In the genomic region with DNA sequence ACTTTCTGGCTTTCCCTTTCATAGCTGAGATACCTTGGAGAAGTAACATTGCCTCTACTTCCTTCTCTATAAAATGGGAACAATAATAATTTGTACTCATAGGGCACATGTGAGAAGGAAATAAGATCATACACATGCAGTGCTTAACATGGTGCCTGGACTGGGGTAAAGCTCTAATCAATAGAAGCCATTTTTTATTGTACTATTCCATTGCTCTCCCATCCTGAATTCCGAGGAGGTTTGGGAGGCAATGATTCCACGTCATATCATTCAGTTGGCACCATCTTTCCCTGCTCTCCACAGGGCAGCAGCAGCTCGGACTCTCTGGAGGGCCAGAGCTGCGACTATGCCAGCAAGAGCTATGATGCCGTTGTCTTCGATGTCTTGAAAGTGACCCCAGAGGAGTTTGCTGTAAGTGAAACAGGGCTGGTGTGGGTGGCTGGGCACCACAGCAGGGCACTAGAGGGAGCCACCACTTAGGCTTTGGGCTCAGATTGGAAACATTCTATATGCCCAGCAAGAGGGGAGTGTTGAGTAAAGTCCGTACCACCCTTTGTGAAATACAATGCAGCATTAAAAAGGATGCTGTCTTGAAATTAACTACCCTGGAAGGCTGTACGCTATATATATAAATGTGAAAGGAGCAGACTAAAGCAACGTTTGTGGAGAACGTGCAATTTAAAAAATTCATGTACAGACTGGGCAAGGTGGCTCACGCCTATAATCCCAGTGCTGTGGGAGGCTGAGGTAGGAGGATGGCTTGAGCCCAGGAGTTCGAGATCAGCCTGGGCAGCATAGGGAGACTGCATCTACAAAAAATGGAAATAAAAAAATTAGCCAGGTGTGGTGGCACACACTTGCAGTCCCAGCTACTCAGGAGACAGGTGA, we compare ENCODE assay signal across 8 cellular contexts. TPM values are rescaled to one million over a fixed set of nuclear protein-coding genes. Genes with fewer than 3 reads are reported as not detected.
DNase-seq lines count a peak whose midpoint lies in the region; ATAC-seq and TF ChIP-seq lines count a peak whose summit lies in the region.

No MANE protein-coding gene starts in this region.

- no peaks in the 10 kb centered on the region for H3K27me3 Mint-ChIP-seq in Caco-2 (ENCODE audit: insufficient read depth, unreplicated experiment)

- no TSS peak for BruUV-seq in Caco-2 (replicated peaks; lab: Mats Ljungman, UMichigan)

- no peak overlapping the region for H3K9ac ChIP-seq in skeletal muscle satellite cell (ENCODE audit: low read depth, low read length)

- POLR2A ChIA-PET in Caco-2 (lab: Charles Lee) = no interaction called here

- H3K36me3 ChIP-seq in Caco-2 (ENCODE audit: control insufficient read depth, insufficient read depth, low read length) = peaks cover 3% of the 10 kb centered on the region
- H3K36me3 ChIP-seq in SJSA1 = no peaks in the 10 kb centered on the region
- H3K36me3 ChIP-seq in adrenal gland (replicated peaks in 1 of 2) = no peaks in the 10 kb centered on the region
- no peaks in the 10 kb centered on the region for H3K36me3 ChIP-seq in skeletal muscle satellite cell (ENCODE audit: insufficient read depth, low read length)

- peaks cover 10% of the 10 kb centered on the region for H3K4me1 Mint-ChIP-seq in Caco-2 (ENCODE audit: low read depth, unreplicated experiment)

- H3K27ac ChIP-seq in SJSA1 = no peak overlapping the region
- H3K27ac ChIP-seq in adrenal gland = no peak overlapping the region
- no peak overlapping the region for H3K27ac ChIP-seq in right cardiac atrium (ENCODE audit: low read length)

- no peak overlapping the region for H3K4me3 Mint-ChIP-seq in Caco-2 (ENCODE audit: unreplicated experiment)

- CTCF ChIA-PET in Caco-2 (lab: Charles Lee) = interaction anchor here (0.5 to 1.3 kb wide), 6 partner anchors 101 to 307 kb away, joined by 3 to 8 read pairs (median 3); no protein-coding TSS in a partner anchor

- WGBS in adrenal gland, 4 donors = 61 to 70% (median 65%) methylated on average over 12 of the region's 12 CpGs
- 71% methylated on average over 12 of the region's 12 CpGs for WGBS in right cardiac atrium

- peak; percentile 67 to 79 for TF ChIP-seq CTCF in Caco-2 (IDR thresholded peaks at IDR 0.05; ENCODE audit: insufficient read depth in 1 of 2, low read depth in 1 of 2, low read length in 1 of 2, severe bottlenecking in 1 of 2, unreplicated experiment in 1 of 2)
- peak; percentile 63 to 83 (median 80) for TF ChIP-seq CTCF in adrenal gland (IDR thresholded peaks at IDR 0.05)

- H3K4me2 ChIP-seq in skeletal muscle satellite cell (ENCODE audit: low read length) = peak overlapping the region; percentile 60

- no peak overlapping the region for H3K27ac Mint-ChIP-seq in Caco-2 (ENCODE audit: unreplicated experiment)

- ATAC-seq in right cardiac atrium (peak; percentile 79 to 81), GM21381 (IDR thresholded peaks at IDR 0.05; ENCODE audit: unreplicated experiment) (no peak), HG03342 (IDR thresholded peaks at IDR 0.05; ENCODE audit: unreplicated experiment) (no peak)

- H3K4me1 ChIP-seq in Caco-2 (no peaks in the 10 kb centered on the region; the same call in 1 of the 2 replicates), SJSA1 (replicated peaks) (peaks cover 4% of the 10 kb centered on the region; the same call in 1 of the 2 replicates), adrenal gland (replicated peaks in 1 of 2) (no peaks in the 10 kb centered on the region), right cardiac atrium (ENCODE audit: control insufficient read depth, insufficient read depth, low read length) (peaks cover 3% of the 10 kb centered on the region), skeletal muscle satellite cell (ENCODE audit: control insufficient read depth, insufficient read depth, low read length) (peaks cover 2% of the 10 kb centered on the region)

- no peaks in the 10 kb centered on the region for H3K9me3 Mint-ChIP-seq in Caco-2 (ENCODE audit: unreplicated experiment)

- H3K27me3 ChIP-seq in Caco-2 (replicated peaks; ENCODE audit: control insufficient read depth, insufficient read depth, low read length) (no peaks in the 10 kb centered on the region), SJSA1 (replicated peaks) (no peaks in the 10 kb centered on the region), adrenal gland (no peaks in the 10 kb centered on the region), right cardiac atrium (ENCODE audit: control insufficient read depth, insufficient read depth) (no peaks in the 10 kb centered on the region), skeletal muscle satellite cell (ENCODE audit: control insufficient read depth, insufficient read depth, low read length) (peaks cover 4% of the 10 kb centered on the region)

- no peaks in the 10 kb centered on the region for H3K9me3 ChIP-seq in Caco-2
- no peaks in the 10 kb centered on the region for H3K9me3 ChIP-seq in SJSA1 (replicated peaks)
- H3K9me3 ChIP-seq in adrenal gland (replicated peaks in 1 of 3) = no peaks in the 10 kb centered on the region
- H3K9me3 ChIP-seq in right cardiac atrium (ENCODE audit: control insufficient read depth, low read length) = no peaks in the 10 kb centered on the region
- H3K9me3 ChIP-seq in skeletal muscle satellite cell (replicated peaks; ENCODE audit: low read length) = no peaks in the 10 kb centered on the region

- peaks cover 13% of the 10 kb centered on the region for H3K36me3 Mint-ChIP-seq in Caco-2 (ENCODE audit: insufficient read depth, unreplicated experiment)

- intact Hi-C loops in Caco-2 (cut with micrococcal nuclease; ENCODE audit: unreplicated experiment) (loop anchor here (1.0 to 5.0 kb wide), 4 partner anchors 19 to 234 kb away; no protein-coding TSS in a partner anchor), adrenal gland (cut with DNase I) (no loop called here), right cardiac atrium (cut with DNase I) (loop anchor here in 1 of 4 donors (5.0 kb wide), 1 partner anchor 232 kb away; no protein-coding TSS in a partner anchor)

- no peak for TF ChIP-seq POLR2A in adrenal gland (IDR thresholded peaks at IDR 0.05)

- H3K4me3 ChIP-seq in Caco-2 (ENCODE audit: low read depth, low read length) (no peak overlapping the region), SJSA1 (no peak overlapping the region), adrenal gland (no peak overlapping the region), right cardiac atrium (ENCODE audit: low read length) (no peak overlapping the region), skeletal muscle satellite cell (ENCODE audit: low read length) (no peak overlapping the region)

- peak in 1 of 2 experiments; percentile 65 for DNase-seq in Caco-2
- peak; percentile 72 for DNase-seq in HuH-7 (ENCODE audit: low spot score)
- DNase-seq in SJSA1 (ENCODE audit: low read depth in 1 of 2, low spot score in 2 of 2) = peak; percentile 40 to 54
- peak; percentile 39 to 82 (median 60) for DNase-seq in adrenal gland
- DNase-seq in right cardiac atrium = peak; percentile 54 to 75 (median 69)

RNA-seq across cellular contexts. Expression of a gene that starts 51.2 kb away (rescaled TPM):
- total RNA-seq in Caco-2 (2022) (41.5 and 43.9 TPM in 2 replicates), adrenal gland (1 to 10 TPM; 3.1 to 7.8 (median 5.4) TPM), right cardiac atrium (10 to 100 TPM; 11.9 to 19.5 (median 17.5) TPM)
- 2.4 and 9.6 TPM in 2 replicates for total RNA-seq in SJSA1 (2014; rRNA removed; shearing (Covaris generic))
- polyA plus RNA-seq in adrenal gland (1 to 10 TPM; 2.8 to 4.4 (median 3.5) TPM), right cardiac atrium (10.8 TPM)
- total RNA-seq in skeletal muscle satellite cell (2012; rRNA removed) = 0.66 and 2.3 TPM in 2 replicates

Comparison
In these comparisons a context has a peak if more than half of its experiments do, and no peak if none do; other contexts are left out.
1. ATAC-seq: peak in right cardiac atrium (2 of 2); none in GM21381 (single experiment) and HG03342 (single experiment).